18 cellular contexts compared by ENCODE assay signal in genomic region chr2:9492927-9493326, GRCh38.
"Had no signal": no experiment of that assay in that cellular context is flagged by ENCODE, and none has a peak within 500 bp of the region (broad histone marks: within the 10 kb centered on the region; RNA-seq: fewer than 3 reads in every experiment).

No MANE protein-coding gene starts in this region.

- H3K4me3 ChIP-seq: dorsolateral prefrontal cortex, gastroesophageal sphincter, heart right ventricle, SJSA1, testis had no signal

- H3K27ac Mint-ChIP-seq: activated T-helper 1 cell treated with anti-CD3 and anti-CD28 coated beads, Interleukin-12 subunit alpha, Interleukin-12 subunit beta, Interleukin-2, Interleukin-4 antibody, amounts not matched to agents 30 ng/mL and 10 ng/mL and 1 ng/mL, durations not matched to agents 14 hours and 24 hours and 36 hours; endodermal cell; progenitor cell of endocrine pancreas; stimulated activated naive CD8-positive, alpha-beta T cell treated with anti-CD3 and anti-CD28 coated beads, Interleukin-15, amount 100 ng/mL, for 72 hours had no signal

- H3K27ac ChIP-seq: gastroesophageal sphincter, heart right ventricle, SJSA1, testis had no signal

- H3K4me1 Mint-ChIP-seq: endodermal cell had no signal

- H3K4me3 Mint-ChIP-seq: activated T-helper 1 cell treated with anti-CD3 and anti-CD28 coated beads, Interleukin-12 subunit alpha, Interleukin-12 subunit beta, Interleukin-2, Interleukin-4 antibody, amounts not matched to agents 30 ng/mL and 10 ng/mL and 1 ng/mL, durations not matched to agents 14 hours and 24 hours and 36 hours; endodermal cell; stimulated activated naive CD8-positive, alpha-beta T cell treated with anti-CD3 and anti-CD28 coated beads, Interleukin-15, amount 100 ng/mL, for 72 hours had no signal

- ATAC-seq: gastroesophageal sphincter, right cardiac atrium had no signal

- H3K27me3 ChIP-seq: dorsolateral prefrontal cortex, gastroesophageal sphincter, heart right ventricle, SJSA1, testis had no signal

- H3K9me3 ChIP-seq: gastroesophageal sphincter, heart right ventricle, SJSA1, testis had no signal

- DNase-seq: activated CD4-positive, alpha-beta T cell treated with anti-CD3 and anti-CD28 coated beads, Interleukin-2, amount 50 U/mL, for 48 hours; activated CD4-positive, CD25-positive, alpha-beta regulatory T cell treated with anti-CD3 and anti-CD28 coated beads, Interleukin-2, amount 50 U/mL, for 72 hours; activated naive CD4-positive, alpha-beta T cell; dorsolateral prefrontal cortex; endodermal cell; erythroblast; heart right ventricle; right cardiac atrium; small intestine; stimulated activated CD4-positive, alpha-beta T cell treated with anti-CD3 and anti-CD28 coated beads, Interleukin-4, amount 100 ng/mL, for 24 hours; stimulated activated CD8-positive, alpha-beta memory T cell treated with anti-CD3 and anti-CD28 coated beads, Interleukin-4, amount 100 ng/mL, for 48 hours; stimulated activated naive CD8-positive, alpha-beta T cell treated with anti-CD3 and anti-CD28 coated beads, Interleukin-15, amount 100 ng/mL, for 72 hours; T-helper 9 cell; testis had no signal

- H3K9me3 Mint-ChIP-seq: activated T-helper 1 cell treated with anti-CD3 and anti-CD28 coated beads, Interleukin-12 subunit alpha, Interleukin-12 subunit beta, Interleukin-2, Interleukin-4 antibody, amounts not matched to agents 30 ng/mL and 10 ng/mL and 1 ng/mL, durations not matched to agents 14 hours and 24 hours and 36 hours; endodermal cell; stimulated activated naive CD8-positive, alpha-beta T cell treated with anti-CD3 and anti-CD28 coated beads, Interleukin-15, amount 100 ng/mL, for 72 hours had no signal

- H3K27me3 Mint-ChIP-seq: progenitor cell of endocrine pancreas; stimulated activated naive CD8-positive, alpha-beta T cell treated with anti-CD3 and anti-CD28 coated beads, Interleukin-15, amount 100 ng/mL, for 72 hours had no signal
